In the genomic region with DNA sequence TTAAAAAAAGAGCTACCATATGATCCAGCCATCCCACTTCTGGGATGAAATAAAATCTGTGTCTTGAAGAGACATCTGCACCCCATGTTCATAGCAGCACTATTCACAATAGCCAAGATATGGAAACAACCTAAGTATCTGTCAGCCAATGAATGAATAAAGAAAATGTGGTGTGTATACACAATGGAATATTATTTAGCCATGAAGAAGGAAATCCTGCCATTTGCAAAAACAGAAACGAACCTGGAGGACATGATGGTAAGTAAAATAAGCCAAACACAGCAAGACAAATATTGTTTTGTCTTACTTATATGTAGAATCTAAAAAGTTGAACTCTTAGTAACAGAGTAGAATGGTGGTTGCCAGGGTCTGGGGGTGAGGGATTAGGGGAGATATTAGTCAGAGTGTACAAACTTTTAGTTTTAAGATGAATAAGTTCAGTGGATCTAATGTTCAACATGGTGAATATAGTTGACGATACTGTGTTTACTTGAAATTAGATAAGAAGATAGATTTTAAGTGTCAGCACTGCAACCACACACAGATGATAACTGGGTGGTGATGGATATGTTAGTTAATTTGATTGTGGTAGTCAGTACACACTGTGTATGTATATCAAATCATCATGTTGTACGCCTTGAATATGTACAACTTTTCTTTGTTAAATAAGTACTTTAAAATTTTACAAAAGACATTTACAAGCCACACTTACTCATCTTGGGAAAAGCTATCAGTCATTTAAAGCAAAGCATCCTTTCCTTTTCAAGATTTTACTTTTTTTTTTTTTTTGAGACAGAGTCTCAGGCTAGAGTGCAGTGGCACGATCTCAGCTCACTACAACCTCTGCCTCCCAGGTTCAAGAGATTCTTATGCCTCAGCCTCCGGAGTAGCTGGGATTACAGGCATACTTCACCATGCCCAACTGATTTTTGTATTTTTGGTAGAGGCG, we compare ENCODE assay signal across 1 cellular context.
TF ChIP-seq lines count a peak whose summit lies in the region.

No MANE protein-coding gene starts in this region.

TF ChIP-seq in GM12878, 131 proteins besides CTCF, POLR2A, EP300 and RAD21 (continued from another document):
- TF ChIP-seq PKNOX1 (IDR thresholded peaks at IDR 0.05): no peak
- TF ChIP-seq RUNX3 (IDR thresholded peaks at IDR 0.05; ENCODE audit: low read length): peak; percentile 37; the same call in 1 of the 2 replicates
